ENCODE assay signal across 20 cellular contexts in genomic region chr1:93593868-93594602, GRCh38.
DNase-seq lines count a peak whose midpoint lies in the region; ATAC-seq and TF ChIP-seq lines count a peak whose summit lies in the region.
"Had no signal": no experiment of that assay in that cellular context is flagged by ENCODE, and none has a peak within 500 bp of the region (broad histone marks: within the 10 kb centered on the region; RNA-seq: fewer than 3 reads in every experiment).

No MANE protein-coding gene starts in this region.

- peak overlapping the region; percentile 41 for H3K27ac Mint-ChIP-seq in endodermal cell
- H3K27ac Mint-ChIP-seq: activated naive CD8-positive, alpha-beta T cell; natural killer cell; T-cell had no signal

- peaks cover 52% of the 10 kb centered on the region for H3K4me1 Mint-ChIP-seq in endodermal cell

- peaks cover 10% of the 10 kb centered on the region for H3F3A ChIP-seq in PC-3 (ENCODE audit: low read length, unreplicated experiment)

- no peaks in the 10 kb centered on the region for H3K9me3 Mint-ChIP-seq in endodermal cell
- H3K9me3 Mint-ChIP-seq: natural killer cell, T-cell had no signal

- H3K27me3 Mint-ChIP-seq in endodermal cell (ENCODE audit: insufficient read depth), result no peaks in the 10 kb centered on the region
- H3K27me3 Mint-ChIP-seq: activated naive CD8-positive, alpha-beta T cell had no signal

- no peak overlapping the region for H4K8ac ChIP-seq in trophoblast cell (ENCODE audit: low read depth, low read length)

- H3K9ac ChIP-seq in PC-3 (ENCODE audit: low read length) (no peak overlapping the region), endodermal cell (ENCODE audit: extremely low read depth, low read length, poor library complexity, severe bottlenecking) (no peak overlapping the region), trophoblast cell (ENCODE audit: low read length) (no peak overlapping the region)

- no peak overlapping the region for H4K12ac ChIP-seq in trophoblast cell (ENCODE audit: low read depth, low read length)

- peaks cover 80% of the 10 kb centered on the region for H4K20me1 ChIP-seq in PC-3 (ENCODE audit: low read length)

- no peaks in the 10 kb centered on the region for H3K9me2 ChIP-seq in PC-3 (replicated peaks; ENCODE audit: low read length)

- no peak overlapping the region for H3K4me3 Mint-ChIP-seq in endodermal cell
- H3K4me3 Mint-ChIP-seq: activated naive CD8-positive, alpha-beta T cell; natural killer cell; T-cell had no signal

- peak overlapping the region; percentile 5 for H2BK12ac ChIP-seq in trophoblast cell (ENCODE audit: low read length)

- peak overlapping the region; percentile 28 for H4K91ac ChIP-seq in trophoblast cell (ENCODE audit: low read depth, low read length)

- peak overlapping the region; percentile 5 for H3K18ac ChIP-seq in trophoblast cell (ENCODE audit: low read length)

- H3K23ac ChIP-seq in trophoblast cell (ENCODE audit: low read length), result no peak overlapping the region

- CTCF ChIA-PET in PC-3 (lab: Charles Lee), result no interaction called here

- peak overlapping the region; percentile 0 for H3K4ac ChIP-seq in trophoblast cell (ENCODE audit: low read depth, low read length)

- intact Hi-C loops in PC-3 (cut with micrococcal nuclease), result no loop called here

- no peaks in the 10 kb centered on the region for H3K27me3 ChIP-seq in ACC112 (ENCODE audit: insufficient read depth, low read length)
- H3K27me3 ChIP-seq in PC-3 (ENCODE audit: low read length), result no peaks in the 10 kb centered on the region
- H3K27me3 ChIP-seq in endodermal cell (ENCODE audit: control insufficient read depth, insufficient read depth, low read length, poor library complexity, severe bottlenecking), result no peaks in the 10 kb centered on the region
- H3K27me3 ChIP-seq in trophoblast cell (ENCODE audit: insufficient read depth, low read length), result no peaks in the 10 kb centered on the region
- H3K27me3 ChIP-seq: left lung had no signal

- no peak for DNase-seq in PC-3
- no peak for DNase-seq in endodermal cell
- peak; percentile 68 to 78 for DNase-seq in trophoblast cell
- no peak for DNase-seq in OCI-M2 (lab: John Stamatoyannopoulos, UW; ENCODE audit: unreplicated experiment)
- DNase-seq in SKM-1 (lab: John Stamatoyannopoulos, UW; ENCODE audit: unreplicated experiment), result no peak
- DNase-seq in activated naive CD4-positive, alpha-beta T cell treated with anti-CD3 and anti-CD28 coated beads, Interleukin-2, amount 50 U/mL, for 16 hours, result no peak
- DNase-seq: activated T-cell treated with anti-CD3 and anti-CD28 coated beads for 4 hours; erythroblast; hypothalamus; left lung; natural killer cell; NCI-H446 treated with DMSO at 0.1 percent for 48 hours; right cardiac atrium; stimulated activated CD4-positive, alpha-beta T cell treated with anti-CD3 and anti-CD28 coated beads, Interleukin-4, amount 100 ng/mL, for 24 hours; T-cell had no signal

- H3K4me3 ChIP-seq in ACC112 (ENCODE audit: low read depth, low read length), result no peak overlapping the region
- no peak overlapping the region for H3K4me3 ChIP-seq in PC-3 (ENCODE audit: low read length)
- no peak overlapping the region for H3K4me3 ChIP-seq in endodermal cell (ENCODE audit: low read length)
- H3K4me3 ChIP-seq in trophoblast cell (ENCODE audit: low read depth, low read length), result no peak overlapping the region
- H3K4me3 ChIP-seq: left lung had no signal

- H2BK5ac ChIP-seq in trophoblast cell (ENCODE audit: low read depth, low read length, poor library complexity), result peak overlapping the region; percentile 7

- H3K79me2 ChIP-seq in ACC112 (ENCODE audit: control insufficient read depth, insufficient read depth, low read length, unreplicated experiment) (peaks cover 86% of the 10 kb centered on the region), PC-3 (ENCODE audit: low read length) (peaks cover 97% of the 10 kb centered on the region), trophoblast cell (ENCODE audit: control insufficient read depth, insufficient read depth, low read length, poor library complexity) (peaks cover 4% of the 10 kb centered on the region)

- POLR2A ChIA-PET in PC-3 (lab: Charles Lee; ENCODE audit: unreplicated experiment), result no interaction called here

- H3K14ac ChIP-seq in trophoblast cell (ENCODE audit: low read length), result peak overlapping the region; percentile 6

- H3K27ac ChIP-seq in ACC112 (ENCODE audit: low read depth, low read length), result peak overlapping the region; percentile 75; the same call in 1 of the 2 replicates
- H3K27ac ChIP-seq in PC-3 (ENCODE audit: low read length), result peak overlapping the region; percentile 37; the same call in 1 of the 2 replicates
- H3K27ac ChIP-seq in endodermal cell (ENCODE audit: low read depth, low read length), result peak overlapping the region; percentile 70
- peak overlapping the region; percentile 66 for H3K27ac ChIP-seq in trophoblast cell (ENCODE audit: low read depth, low read length)
- H3K27ac ChIP-seq: left lung had no signal

- ATAC-seq in PC-3, result no peak
- no peak for ATAC-seq in HG02798 (IDR thresholded peaks at IDR 0.05; ENCODE audit: poor library complexity, unreplicated experiment)
- ATAC-seq: activated CD4-positive, CD25-positive, alpha-beta regulatory T cell treated with anti-CD3 and anti-CD28 coated beads, Interleukin-2, amount 50 U/mL, for 24 hours; left lung; natural killer cell; Panc1; T-cell had no signal

- no peak overlapping the region for H2AFZ ChIP-seq in ACC112 (ENCODE audit: low read length, unreplicated experiment)
- H2AFZ ChIP-seq in PC-3 (ENCODE audit: low read length), result no peak overlapping the region
- H2AFZ ChIP-seq in trophoblast cell (ENCODE audit: insufficient read depth, low read length, poor library complexity), result no peak overlapping the region

- H3K79me1 ChIP-seq in trophoblast cell (ENCODE audit: low read length), result peaks cover 17% of the 10 kb centered on the region

- H3K4me1 ChIP-seq in ACC112 (ENCODE audit: control insufficient read depth, insufficient read depth, low read length, unreplicated experiment) (peaks cover 62% of the 10 kb centered on the region), PC-3 (ENCODE audit: insufficient read depth, low read length) (peaks cover 16% of the 10 kb centered on the region), endodermal cell (ENCODE audit: control insufficient read depth, insufficient read depth, low read length) (peaks cover 3% of the 10 kb centered on the region), trophoblast cell (ENCODE audit: control insufficient read depth in 1 of 2, insufficient read depth in 2 of 2, low read length in 2 of 2) (peaks cover 26 to 41% of the 10 kb centered on the region in 2 experiments)

- WGBS in endodermal cell (ENCODE audit: insufficient coverage in 1 of 2, insufficient read length in 1 of 2), 2 experiments, result 81 to 93% methylated on average over 7 to 13 of the region's 13 CpGs
- WGBS in trophoblast cell (ENCODE audit: extremely low coverage, insufficient coverage, insufficient read length), result no CpG with 5 or more reads among the region's 13 CpGs

- H3K36me3 Mint-ChIP-seq in endodermal cell (ENCODE audit: low read depth), result peaks cover 42% of the 10 kb centered on the region
- H3K36me3 Mint-ChIP-seq: activated naive CD8-positive, alpha-beta T cell; natural killer cell; T-cell had no signal

- no peak overlapping the region for H2AK5ac ChIP-seq in trophoblast cell (ENCODE audit: low read length)

- TF ChIP-seq CTCF in PC-3 (conservative IDR thresholded peaks at IDR 0.05; ENCODE audit: low read depth, low read length), result no peak
- TF ChIP-seq CTCF in endodermal cell (conservative IDR thresholded peaks at IDR 0.05), result no peak

- H3K9me3 ChIP-seq in PC-3 (ENCODE audit: low read length) (no peaks in the 10 kb centered on the region), endodermal cell (ENCODE audit: control insufficient read depth, low read length) (no peaks in the 10 kb centered on the region), trophoblast cell (ENCODE audit: insufficient read depth, low read depth, low read length) (no peaks in the 10 kb centered on the region)
- H3K9me3 ChIP-seq: left lung had no signal

- peak overlapping the region; percentile 38 for H2BK120ac ChIP-seq in trophoblast cell (ENCODE audit: insufficient read depth, low read length, poor library complexity)

- no peak overlapping the region for H3K4me2 ChIP-seq in PC-3 (ENCODE audit: low read length)
- peak overlapping the region; percentile 13 for H3K4me2 ChIP-seq in trophoblast cell (ENCODE audit: low read length)

- H3K36me3 ChIP-seq in ACC112 (ENCODE audit: insufficient read depth, low read length) (peaks cover 13% of the 10 kb centered on the region; the same call in 1 of the 2 replicates), PC-3 (ENCODE audit: low read depth, low read length) (peaks cover 77% of the 10 kb centered on the region), endodermal cell (ENCODE audit: control insufficient read depth, insufficient read depth, low read length) (peaks cover 71% of the 10 kb centered on the region), trophoblast cell (ENCODE audit: control insufficient read depth in 1 of 2, insufficient read depth in 2 of 2, low read length in 2 of 2) (peaks cover 6 to 13% of the 10 kb centered on the region in 2 experiments)

- BruUV-seq in PC-3 (replicated peaks; lab: Mats Ljungman, UMichigan), result no TSS peak

Comparison
In these comparisons a context has a peak if more than half of its experiments do, and no peak if none do; other contexts are left out.
1. DNase-seq: peak in trophoblast cell (2 of 2); none in PC-3 (single experiment), endodermal cell (single experiment), OCI-M2 (single experiment), SKM-1 (single experiment) and activated naive CD4-positive, alpha-beta T cell treated with anti-CD3 and anti-CD28 coated beads, Interleukin-2, amount 50 U/mL, for 16 hours (single experiment).
2. Peak in every context shown above with its lines, with median percentiles within 50 percentile points of each other: H3K27ac ChIP-seq.